8 cellular contexts compared by ENCODE assay signal in the genomic region with DNA sequence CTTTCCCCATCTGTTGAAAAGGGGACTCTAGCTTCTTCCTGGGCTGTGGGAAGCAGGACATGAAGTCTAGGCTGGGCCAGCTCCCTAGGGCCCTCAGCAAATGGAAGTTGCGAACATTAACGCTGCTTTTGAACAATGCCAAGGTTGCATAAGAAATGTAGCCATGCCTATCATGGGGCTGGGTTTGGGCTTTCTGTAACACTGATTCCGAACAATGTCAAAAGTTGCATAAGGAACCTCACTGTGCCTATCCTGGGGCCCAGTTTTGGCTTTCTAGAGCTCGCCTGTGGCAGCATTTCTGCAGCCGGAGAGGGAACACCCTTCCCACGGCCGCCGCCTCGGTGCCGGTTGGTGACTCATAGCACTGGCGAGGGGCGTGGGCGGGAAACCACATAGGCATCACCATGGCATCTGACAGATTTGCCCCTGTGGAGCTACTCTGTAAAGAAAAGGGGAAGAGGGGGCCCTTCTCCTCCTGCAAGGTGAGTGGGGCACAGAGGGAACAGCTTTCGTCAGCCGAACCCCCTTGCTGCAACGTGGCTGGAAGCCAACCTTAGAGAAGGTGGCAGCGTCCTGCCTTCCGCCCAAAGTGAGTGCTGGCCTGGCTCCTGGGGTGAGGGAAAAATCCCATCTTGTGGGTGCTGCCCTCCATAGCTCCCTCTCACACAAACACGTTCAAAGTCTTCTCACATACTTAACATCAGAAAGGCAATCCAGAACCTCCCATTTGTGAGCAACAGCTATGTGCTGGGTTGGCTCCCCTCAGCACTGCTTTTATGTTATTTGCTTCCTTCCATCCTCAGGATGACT. TPM values are rescaled to one million over a fixed set of nuclear protein-coding genes. Genes with fewer than 3 reads are reported as not detected.
DNase-seq lines count a peak whose midpoint lies in the region; ATAC-seq, FAIRE-seq and TF ChIP-seq lines count a peak whose summit lies in the region.

No MANE protein-coding gene starts in this region.

- H3K4me3 ChIP-seq in left ventricle myocardium inferior (no peak overlapping the region), GM12878 (no peak overlapping the region), neuronal stem cell (ENCODE audit: low read length in 2 of 2) (no peak overlapping the region), transverse colon (no peak overlapping the region)

- H2BK5ac ChIP-seq in neuronal stem cell (ENCODE audit: low read length) = peak overlapping the region; percentile 4

- H3K27ac ChIP-seq in left ventricle myocardium inferior (replicated peaks) (no peak overlapping the region), GM12878 (ENCODE audit: control insufficient read depth, insufficient read depth) (no peak overlapping the region), neuronal stem cell (replicated peaks; ENCODE audit: low read length) (no peak overlapping the region), transverse colon (no peak overlapping the region)

- H2AK5ac ChIP-seq in neuronal stem cell (ENCODE audit: low read depth, low read length) = peak overlapping the region; percentile 3

- CTCF ChIA-PET in activated B cell treated with CpG ODN at 0.5 μM for 24 hours (lab: Charles Lee) = no interaction called here
- CTCF ChIA-PET in GM12878 (lab: Yijun Ruan, JAX) = interaction anchor here (1.2 to 2.0 kb wide), 2 partner anchors 9 to 12 kb away, joined by 7 to 10 read pairs; no protein-coding TSS in a partner anchor

- H2AFZ ChIP-seq in GM12878 (ENCODE audit: control insufficient read depth, low read depth, low read length) = no peak overlapping the region
- H2AFZ ChIP-seq in neuronal stem cell (ENCODE audit: low read length) = no peak overlapping the region

- no peak for FAIRE-seq in GM12878 (lab: Jason Lieb, UNC)

- H2BK12ac ChIP-seq in neuronal stem cell (ENCODE audit: low read length) = peak overlapping the region; percentile 11

- H3K9ac ChIP-seq in GM12878 (ENCODE audit: control insufficient read depth, insufficient read depth, low read length) = no peak overlapping the region
- H3K9ac ChIP-seq in neuronal stem cell (ENCODE audit: low read depth, low read length, poor library complexity) = no peak overlapping the region

- in situ Hi-C loops in GM12878 (cut with MboI) = no loop called here
- in situ Hi-C loops in transverse colon (cut with MboI; ENCODE audit: low pct_ligation_motif_present in 1 of 4, low pct_unique_long_range_greater_than_20kb in 1 of 4, low sequenced_read_pairs in 3 of 4) = no loop called here

- no peaks in the 10 kb centered on the region for H3K9me3 Mint-ChIP-seq in activated B cell treated with CpG ODN at 0.5 μM for 24 hours

- H3K23ac ChIP-seq in neuronal stem cell (ENCODE audit: low read depth, low read length, poor library complexity) = no peak overlapping the region

- TF ChIP-seq EP300 in GM12878 (IDR thresholded peaks at IDR 0.05; ENCODE audit: borderline replicate concordance in 1 of 2, control insufficient read depth in 1 of 2, low read depth in 2 of 2, low read length in 2 of 2) = no peak
- no peak for TF ChIP-seq EP300 in transverse colon (IDR thresholded peaks at IDR 0.05; ENCODE audit: low read depth)

- H3K4ac ChIP-seq in neuronal stem cell (ENCODE audit: low read length) = no peak overlapping the region

- no peak overlapping the region for H3K14ac ChIP-seq in neuronal stem cell (ENCODE audit: low read length)

- H2BK15ac ChIP-seq in neuronal stem cell (ENCODE audit: low read length) = no peak overlapping the region

- H3K4me2 ChIP-seq in GM12878 (ENCODE audit: control insufficient read depth, insufficient read depth) = no peak overlapping the region
- H3K4me2 ChIP-seq in neuronal stem cell (ENCODE audit: insufficient read depth, low read length, poor library complexity, severe bottlenecking) = no peak overlapping the region

- SMC1A ChIA-PET in GM12878 (lab: Charles Lee; ENCODE audit: uncharacterized antibody, unreplicated experiment) = interaction anchor here (1.9 kb wide), 2 partner anchors 9 to 14 kb away, joined by 5 to 9 read pairs; no protein-coding TSS in a partner anchor

- BruUV-seq in GM12878 (replicated peaks; lab: Mats Ljungman, UMichigan) = no TSS peak

- POLR2A ChIA-PET in activated B cell treated with CpG ODN at 0.5 μM for 24 hours (lab: Charles Lee) (no interaction called here), GM12878 (lab: Charles Lee) (interaction anchor here (1.2 kb wide), 1 partner anchor 23 kb away, joined by 4 read pairs; no protein-coding TSS in a partner anchor)

- H3K36me3 Mint-ChIP-seq in activated B cell treated with CpG ODN at 0.5 μM for 24 hours (ENCODE audit: low read depth) = no peaks in the 10 kb centered on the region

- TF ChIP-seq RAD21 in GM12878 (IDR thresholded peaks at IDR 0.05; ENCODE audit: insufficient read depth, low read depth, low read length) = no peak

- no peaks in the 10 kb centered on the region for H3K79me2 ChIP-seq in GM12878 (ENCODE audit: control insufficient read depth, insufficient read depth, low read length)

- no peak overlapping the region for H4K8ac ChIP-seq in neuronal stem cell (ENCODE audit: low read depth, low read length)

- H3K79me1 ChIP-seq in neuronal stem cell (ENCODE audit: low read depth, low read length) = no peaks in the 10 kb centered on the region

- H4K20me1 ChIP-seq in GM12878 (ENCODE audit: control insufficient read depth, insufficient read depth) = no peaks in the 10 kb centered on the region

- H3K4me1 Mint-ChIP-seq in activated B cell treated with CpG ODN at 0.5 μM for 24 hours = peaks cover 6% of the 10 kb centered on the region

- H3K4me3 Mint-ChIP-seq in activated B cell treated with CpG ODN at 0.5 μM for 24 hours = no peak overlapping the region

- H3K27me3 ChIP-seq in left ventricle myocardium inferior (ENCODE audit: low read depth) (peaks cover 24% of the 10 kb centered on the region), GM12878 (replicated peaks in 1 of 2; ENCODE audit: control insufficient read depth in 2 of 2, insufficient read depth in 2 of 2, low read length in 1 of 2) (no peaks in the 10 kb centered on the region; a peak in 1 of 4 replicates), neuronal stem cell (ENCODE audit: control insufficient read depth in 3 of 3, insufficient read depth in 3 of 3, low read depth in 1 of 3, low read length in 3 of 3) (no peaks in the 10 kb centered on the region), transverse colon (no peaks in the 10 kb centered on the region)

- DNase-seq in Right ventricle myocardium inferior (ENCODE audit: missing footprints) (no peak), left ventricle myocardium inferior (no peak), activated B cell treated with CpG ODN at 0.5 μM for 24 hours (peak; percentile 18), GM12878 (ENCODE audit: low read depth, low spot score) (no peak), neuronal stem cell (ENCODE audit: low spot score) (no peak), transverse colon (peak; percentile 12)

- H3K36me3 ChIP-seq in left ventricle myocardium inferior (no peaks in the 10 kb centered on the region), GM12878 (ENCODE audit: control insufficient read depth in 2 of 2, insufficient read depth in 2 of 2, low read length in 1 of 2) (no peaks in the 10 kb centered on the region), neuronal stem cell (replicated peaks in 1 of 2; ENCODE audit: control insufficient read depth in 2 of 2, insufficient read depth in 2 of 2, low read length in 2 of 2) (no peaks in the 10 kb centered on the region), transverse colon (no peaks in the 10 kb centered on the region)

- H3K4me1 ChIP-seq in left ventricle myocardium inferior (peaks cover 19% of the 10 kb centered on the region), GM12878 (ENCODE audit: control insufficient read depth, insufficient read depth, low read length) (no peaks in the 10 kb centered on the region), neuronal stem cell (ENCODE audit: control insufficient read depth in 2 of 2, insufficient read depth in 1 of 2, low read depth in 1 of 2, low read length in 2 of 2) (peaks cover 12 to 33% of the 10 kb centered on the region in 2 donors), transverse colon (no peaks in the 10 kb centered on the region)

- 10% methylated on average over 19 of the region's 19 CpGs for WGBS in GM12878 (ENCODE audit: insufficient coverage, insufficient replicate concordance, low lambda C conversion rate, missing lambda C conversion rate)
- no CpG with 5 or more reads among the region's 19 CpGs for WGBS in neuronal stem cell (ENCODE audit: extremely low coverage in 2 of 2, insufficient read length in 2 of 2, insufficient replicate concordance in 1 of 2), 2 donors
- WGBS in transverse colon (ENCODE audit: low coverage in 1 of 2), 2 donors = 46% methylated on average over 19 of the region's 19 CpGs; no CpG with 5 or more reads in 1 of the 2 donors

- H2BK120ac ChIP-seq in neuronal stem cell (ENCODE audit: low read depth, low read length) = peak overlapping the region; percentile 2

- TF ChIP-seq CTCF in left ventricle myocardium inferior (IDR thresholded peaks at IDR 0.05; ENCODE audit: borderline replicate concordance) (no peak), activated B cell treated with CpG ODN at 0.5 μM for 24 hours (IDR thresholded peaks at IDR 0.05) (no peak), GM12878 (IDR thresholded peaks at IDR 0.05 in 2 of 3, conservative IDR thresholded peaks at IDR 0.05 in 1 of 3; ENCODE audit: control insufficient read depth in 2 of 3, extremely low read depth in 1 of 3, insufficient read depth in 1 of 3, low read depth in 3 of 3, low read length in 3 of 3) (no peak), transverse colon (IDR thresholded peaks at IDR 0.05) (no peak)

- H3K27me3 Mint-ChIP-seq in activated B cell treated with CpG ODN at 0.5 μM for 24 hours = peaks cover 14% of the 10 kb centered on the region

- no peaks in the 10 kb centered on the region for H3K9me3 ChIP-seq in left ventricle myocardium inferior (replicated peaks)
- H3K9me3 ChIP-seq in GM12878 (replicated peaks; ENCODE audit: control insufficient read depth, insufficient read depth, low read length) = no peaks in the 10 kb centered on the region; the same call in 2 of the 3 replicates
- peaks cover 0 to 2% of the 10 kb centered on the region in 2 donors for H3K9me3 ChIP-seq in neuronal stem cell (replicated peaks in 1 of 2; ENCODE audit: control insufficient read depth in 2 of 2, insufficient read depth in 1 of 2, low read depth in 1 of 2, low read length in 2 of 2)
- H3K9me3 ChIP-seq in transverse colon = no peaks in the 10 kb centered on the region

- intact Hi-C loops in Right ventricle myocardium inferior (cut with DNase I) (no loop called here), left ventricle myocardium inferior (cut with micrococcal nuclease) (no loop called here), activated B cell treated with CpG ODN at 0.5 μM for 24 hours (cut with micrococcal nuclease) (no loop called here), GM12878 (cut with micrococcal nuclease; ENCODE audit: unreplicated experiment) (no loop called here), transverse colon (cut with DNase I; ENCODE audit: low total_unique reads) (no loop called here)

- ATAC-seq in Right ventricle myocardium inferior (peak; percentile 18), activated B cell treated with CpG ODN at 0.5 μM for 24 hours (ENCODE audit: low read depth) (peak; percentile 75), GM12878 (peak; percentile 87), HG02642 (IDR thresholded peaks at IDR 0.05; ENCODE audit: poor library complexity, unreplicated experiment) (no peak), GM19452 (IDR thresholded peaks at IDR 0.05; ENCODE audit: unreplicated experiment) (no peak)

- no peak overlapping the region for H3K27ac Mint-ChIP-seq in activated B cell treated with CpG ODN at 0.5 μM for 24 hours

- RAD21 ChIA-PET in GM12878 (lab: Charles Lee; ENCODE audit: unreplicated experiment) = interaction anchor here (0.8 kb wide), 1 partner anchor 186 kb away, joined by 3 read pairs; no protein-coding TSS in a partner anchor

- H3K18ac ChIP-seq in neuronal stem cell (ENCODE audit: low read length) = peak overlapping the region; percentile 20

- TF ChIP-seq POLR2A in GM12878 (IDR thresholded peaks at IDR 0.05; ENCODE audit: low read depth, low read length) (no peak), transverse colon (IDR thresholded peaks at IDR 0.05) (no peak)

- no peak overlapping the region for H4K91ac ChIP-seq in neuronal stem cell (ENCODE audit: low read depth, low read length, poor library complexity)

RNA-seq across cellular contexts. Expression of gene ATP2B2, which starts 46.6 kb away (rescaled TPM):
- total RNA-seq in Right ventricle myocardium inferior (0.14 TPM), left ventricle myocardium inferior (not detected), activated B cell treated with CpG ODN at 0.5 μM for 24 hours (not detected in 2 replicates), GM12878 (2014; rRNA removed) (not detected in 2 replicates), GM12878 (2014; rRNA removed; fragmentation: Illumina TruSeq; extraction: Trizol) (not detected in 2 replicates), GM12878 (2021) (not detected in 2 replicates), transverse colon (not detected)
- total RNA-seq in GM12878 (2013; cell fraction: nucleolus; rRNA removed) = not detected in 2 replicates
- polyA plus RNA-seq in GM12878 (2011; ENCODE audit: low read depth) = not detected
- polyA plus RNA-seq in GM12878 (2011; rRNA removed) (not detected in 2 replicates), GM12878 (2014; fragmentation: Illumina TruSeq; extraction: Trizol) (not detected in 2 replicates), GM12878 (2014; fragmentation: Nextera tagmentation; extraction: Ambion mirVana) (not detected), GM12878 (2014; rRNA removed) (not detected in 2 replicates), GM12878 (2016; fragmentation: Nextera tagmentation; extraction: Ambion mirVana) (under 1 TPM in 1 of 2 experiments, not detected in 1; 0.04 TPM)
- not detected in 2 replicates for polyA plus RNA-seq in GM12878 (2011; cell fraction: cytosol; rRNA removed)
- polyA plus RNA-seq in GM12878 (2011; cell fraction: nucleus; rRNA removed) = 0.03 TPM in 1 of 2 replicates, not detected in the other
- polyA plus RNA-seq in GM12878 (2012) = 0.04 TPM in 1 of 2 replicates, not detected in the other
- polyA minus RNA-seq in GM12878 (2011; rRNA and poly(A)+ RNA removed) = not detected in 2 replicates
- polyA minus RNA-seq in GM12878 (2011; cell fraction: cytosol; rRNA and poly(A)+ RNA removed) = not detected in 2 replicates
- not detected in 2 replicates for polyA minus RNA-seq in GM12878 (2011; cell fraction: nucleus; rRNA and poly(A)+ RNA removed)
- 0.15 TPM for polyA plus RNA-seq in neuronal stem cell (2013, experiment 1 of 2)
- polyA plus RNA-seq in neuronal stem cell (2013, experiment 2 of 2) = 0.17 TPM

Comparison
In these comparisons a context has a peak if more than half of its experiments do, and no peak if none do; other contexts are left out.
1. ATAC-seq: peak in Right ventricle myocardium inferior (single experiment), activated B cell treated with CpG ODN at 0.5 μM for 24 hours (single experiment) and GM12878 (single experiment); none in HG02642 (single experiment) and GM19452 (single experiment).
2. DNase-seq: peak in activated B cell treated with CpG ODN at 0.5 μM for 24 hours (single experiment) and transverse colon (single experiment); none in Right ventricle myocardium inferior (single experiment), left ventricle myocardium inferior (single experiment), GM12878 (single experiment) and neuronal stem cell (single experiment).